ENCODE assay signal across 8 cellular contexts in genomic region chr19:14517446-14517839, GRCh38. TPM values are rescaled to one million over a fixed set of nuclear protein-coding genes. Genes with fewer than 3 reads are reported as not detected.
DNase-seq lines count a peak whose midpoint lies in the region; ATAC-seq, FAIRE-seq and TF ChIP-seq lines count a peak whose summit lies in the region.

No MANE protein-coding gene starts in this region.

- in situ Hi-C loops in gastrocnemius medialis (cut with MboI; ENCODE audit: low sequenced_read_pairs in 4 of 4): loop anchor here in 1 of 4 donors (10.0 kb wide), 1 partner anchor 47 kb away; no protein-coding TSS in a partner anchor

- H3K36me3 ChIP-seq in WERI-Rb-1 (peaks cover 40% of the 10 kb centered on the region), gastrocnemius medialis (peaks cover 0 to 22% of the 10 kb centered on the region in 2 donors)

- H3K27me3 ChIP-seq in WERI-Rb-1 (ENCODE audit: insufficient read depth, low read depth, severe bottlenecking) (no peaks in the 10 kb centered on the region), foreskin keratinocyte (no peaks in the 10 kb centered on the region), gastrocnemius medialis (no peaks in the 10 kb centered on the region)

- H3K9me3 ChIP-seq in WERI-Rb-1 (ENCODE audit: severe bottlenecking): no peaks in the 10 kb centered on the region
- no peaks in the 10 kb centered on the region for H3K9me3 ChIP-seq in gastrocnemius medialis

- peak overlapping the region; percentile 66 for H3K4me3 ChIP-seq in WERI-Rb-1 (ENCODE audit: low read depth, low read length)
- peak overlapping the region; percentile 68 to 99 (median 88) for H3K4me3 ChIP-seq in gastrocnemius medialis

- peak; percentile 70 for DNase-seq in NCI-H82 (lab: John Stamatoyannopoulos, UW)
- no peak for DNase-seq in NCI-H82 treated with DMSO at 0.1 percent for 48 hours (lab: John Stamatoyannopoulos, UW; ENCODE audit: unreplicated experiment)
- no peak for DNase-seq in WERI-Rb-1
- no peak for DNase-seq in foreskin keratinocyte
- DNase-seq in gastrocnemius medialis: no peak
- DNase-seq in frontal cortex (ENCODE audit: low spot score in 2 of 2): no peak
- DNase-seq in SK-N-DZ (ENCODE audit: low spot score): no peak

- TF ChIP-seq POLR2A in gastrocnemius medialis (IDR thresholded peaks at IDR 0.05): no peak

- intact Hi-C loops in gastrocnemius medialis (cut with DNase I; ENCODE audit: low total_unique reads): loop anchor here (5.0 kb wide), 1 partner anchor 135 kb away; the partner anchor contains the start of gene ADGRE5

- H3K27ac ChIP-seq in WERI-Rb-1 (peak overlapping the region; percentile 95), foreskin keratinocyte (peak overlapping the region; percentile 86), gastrocnemius medialis (peak overlapping the region; percentile 96 to 100 (median 100))

- ATAC-seq in foreskin keratinocyte (no peak), gastrocnemius medialis (peak; percentile 18 to 28), HG02678 (IDR thresholded peaks at IDR 0.05; ENCODE audit: unreplicated experiment) (no peak)

- no peak for FAIRE-seq in frontal cortex (lab: Jason Lieb, UNC)

- peaks cover 18% of the 10 kb centered on the region for H3K4me1 ChIP-seq in foreskin keratinocyte
- peaks cover 31 to 33% of the 10 kb centered on the region in 2 donors for H3K4me1 ChIP-seq in gastrocnemius medialis

- TF ChIP-seq CTCF in WERI-Rb-1 (IDR thresholded peaks at IDR 0.05; ENCODE audit: low read depth, low read length) (no peak), foreskin keratinocyte (conservative IDR thresholded peaks at IDR 0.05) (no peak), gastrocnemius medialis (IDR thresholded peaks at IDR 0.05 in 4 of 5, conservative IDR thresholded peaks at IDR 0.05 in 1 of 5) (no peak)

RNA-seq across cellular contexts. Expression of gene DNAJB1, which starts 0.8 kb away (rescaled TPM):
- total RNA-seq in foreskin keratinocyte (184 and 196 TPM in 2 replicates), gastrocnemius medialis (10 to 100 TPM; 12.3 to 27.3 (median 16.6) TPM), frontal cortex (32.6 TPM)
- polyA plus RNA-seq in foreskin keratinocyte: 158 and 184 TPM in 2 replicates
- 65.5 and 66.5 TPM in 2 replicates for polyA plus RNA-seq in SK-N-DZ (2014; cell fraction: cytosol; rRNA removed)
- 34.4 and 37.4 TPM in 2 replicates for polyA plus RNA-seq in SK-N-DZ (2014; cell fraction: nucleus; rRNA removed)

RNA-seq across cellular contexts. Expression of gene TECR, which starts 12.0 kb away (rescaled TPM):
- 137 and 146 TPM in 2 replicates for total RNA-seq in foreskin keratinocyte
- polyA plus RNA-seq in foreskin keratinocyte: 287 and 299 TPM in 2 replicates
- 100 to 1,000 TPM in 2 of 4 donors, 10 to 100 TPM in 2; 56.2 to 155 (median 113) TPM for total RNA-seq in gastrocnemius medialis
- 13.9 TPM for total RNA-seq in frontal cortex
- polyA plus RNA-seq in SK-N-DZ (2014; cell fraction: cytosol; rRNA removed): 72.0 and 77.8 TPM in 2 replicates
- polyA plus RNA-seq in SK-N-DZ (2014; cell fraction: nucleus; rRNA removed): 85.0 and 86.2 TPM in 2 replicates

RNA-seq across cellular contexts. Expression of gene GIPC1, which starts 21.5 kb away (rescaled TPM):
- total RNA-seq in foreskin keratinocyte (228 and 256 TPM in 2 replicates), gastrocnemius medialis (10 to 100 TPM; 18.4 to 70.3 (median 54.7) TPM), frontal cortex (39.1 TPM)
- 250 and 306 TPM in 2 replicates for polyA plus RNA-seq in foreskin keratinocyte
- polyA plus RNA-seq in SK-N-DZ (2014; cell fraction: cytosol; rRNA removed): 79.6 and 103 TPM in 2 replicates
- polyA plus RNA-seq in SK-N-DZ (2014; cell fraction: nucleus; rRNA removed): 63.3 and 63.9 TPM in 2 replicates

RNA-seq across cellular contexts. Expression of gene PTGER1, which starts 42.3 kb away (rescaled TPM):
- total RNA-seq in foreskin keratinocyte (not detected in 2 replicates), gastrocnemius medialis (under 1 TPM in 1 of 4 donors, not detected in 3; 0.29 TPM), frontal cortex (not detected)
- polyA plus RNA-seq in foreskin keratinocyte: 0.04 TPM in 1 of 2 replicates, not detected in the other
- 2.9 and 4.9 TPM in 2 replicates for polyA plus RNA-seq in SK-N-DZ (2014; cell fraction: cytosol; rRNA removed)
- 0.58 and 2.3 TPM in 2 replicates for polyA plus RNA-seq in SK-N-DZ (2014; cell fraction: nucleus; rRNA removed)

RNA-seq across cellular contexts. Expression of gene NDUFB7, which starts 54.4 kb away (rescaled TPM):
- 253 and 266 TPM in 2 replicates for total RNA-seq in foreskin keratinocyte
- 401 and 458 TPM in 2 replicates for polyA plus RNA-seq in foreskin keratinocyte
- 100 to 1,000 TPM; 344 to 756 (median 532) TPM for total RNA-seq in gastrocnemius medialis
- 151 TPM for total RNA-seq in frontal cortex
- polyA plus RNA-seq in SK-N-DZ (2014; cell fraction: cytosol; rRNA removed): 439 and 440 TPM in 2 replicates
- polyA plus RNA-seq in SK-N-DZ (2014; cell fraction: nucleus; rRNA removed): 262 and 394 TPM in 2 replicates

Comparison
In these comparisons a context has a peak if more than half of its experiments do, and no peak if none do; other contexts are left out.
1. ATAC-seq: peak in gastrocnemius medialis (2 of 2); none in foreskin keratinocyte (single experiment) and HG02678 (single experiment).
2. Peak in every context shown above with its lines, with median percentiles within 50 percentile points of each other: H3K27ac ChIP-seq.